In the genomic region with DNA sequence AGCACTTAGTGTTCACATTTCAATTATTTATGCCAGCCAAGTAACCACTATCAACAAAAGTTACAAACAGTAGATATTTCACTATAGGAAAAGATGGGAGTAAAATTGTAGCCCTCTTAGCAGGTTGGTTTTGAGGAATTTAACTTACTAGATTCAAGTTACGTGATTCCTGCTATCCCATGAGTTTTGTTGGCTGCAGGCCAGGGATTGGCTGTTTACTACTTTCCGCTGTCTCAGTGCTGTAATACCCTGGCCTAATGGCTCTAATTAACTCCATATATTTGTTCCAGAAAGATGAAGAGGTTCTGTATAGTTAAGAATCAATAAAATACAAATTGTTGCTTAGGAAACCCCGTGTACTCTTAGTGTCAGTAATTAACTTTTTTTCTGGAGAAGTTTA, we compare ENCODE assay signal across 16 cellular contexts. TPM values are rescaled to one million over a fixed set of nuclear protein-coding genes. Genes with fewer than 3 reads are reported as not detected.
A peak's percentile ranks its signal among the peaks of the same experiment; 100 is the strongest.
DNase-seq lines count a peak whose midpoint lies in the region; ATAC-seq and TF ChIP-seq lines count a peak whose summit lies in the region.
"Had no signal": no experiment of that assay in that cellular context is flagged by ENCODE, and none has a peak within 500 bp of the region (broad histone marks: within the 10 kb centered on the region; RNA-seq: fewer than 3 reads in every experiment).

No MANE protein-coding gene starts in this region.

- no peaks in the 10 kb centered on the region for H3K27me3 ChIP-seq in left lung

- DNase-seq in AG20443 (ENCODE audit: low spot score) = peak; percentile 6
- DNase-seq in NCI-H1105 treated with DMSO at 0.1 percent for 48 hours (lab: John Stamatoyannopoulos, UW) = peak; percentile 79
- DNase-seq in left lung = no peak
- DNase-seq in NCI-H774 (lab: John Stamatoyannopoulos, UW) = no peak
- DNase-seq in NCI-H226 = no peak
- no peak for DNase-seq in DMS153 (lab: John Stamatoyannopoulos, UW)
- DNase-seq: activated T-cell treated with anti-CD3 and anti-CD28 coated beads, Interleukin-2, amount 50 U/mL, for 72 hours; CD4-positive, CD25-positive, alpha-beta regulatory T cell; HCEC 1CT; kidney glomerular epithelial cell; NCI-H2029 treated with DMSO at 0.1 percent for 48 hours had no signal

- H3K36me3 ChIP-seq in left lung = no peaks in the 10 kb centered on the region

- H3K27ac ChIP-seq in left lung = no peak overlapping the region
- H3K27ac ChIP-seq: dorsolateral prefrontal cortex, HL-60, skin epidermis had no signal

- H3K36me3 Mint-ChIP-seq in brain = peaks cover 17% of the 10 kb centered on the region

- no peaks in the 10 kb centered on the region for H3K9me3 ChIP-seq in left lung

- H3K4me3 ChIP-seq in left lung = no peak overlapping the region
- H3K4me3 ChIP-seq: dorsolateral prefrontal cortex, skin epidermis had no signal

- H3K4me1 ChIP-seq in left lung = no peaks in the 10 kb centered on the region

- no peak for TF ChIP-seq CTCF in brain (conservative IDR thresholded peaks at IDR 0.05)
- TF ChIP-seq CTCF in left lung (IDR thresholded peaks at IDR 0.05) = no peak

- H3K4me1 Mint-ChIP-seq in brain = peaks cover 29% of the 10 kb centered on the region

- H3K27me3 Mint-ChIP-seq in brain = no peaks in the 10 kb centered on the region
- H3K27me3 Mint-ChIP-seq: CD4-positive, CD25-positive, alpha-beta regulatory T cell had no signal

- peak overlapping the region in 3 of 5 experiments; percentile 27 to 53 (median 32) for H3K27ac Mint-ChIP-seq in brain

- peak; percentile 17 for ATAC-seq in left lung
- ATAC-seq in GM18519 (IDR thresholded peaks at IDR 0.05; ENCODE audit: low FRiP score, unreplicated experiment) = no peak
- ATAC-seq: activated T-cell treated with anti-CD3 and anti-CD28 coated beads, Interleukin-2, amount 50 U/mL, for 72 hours had no signal

- peaks cover 0 to 4% (median 0%) of the 10 kb centered on the region in 5 experiments for H3K9me3 Mint-ChIP-seq in brain
- H3K9me3 Mint-ChIP-seq: activated T-cell treated with anti-CD3 and anti-CD28 coated beads, Interleukin-2, amount 50 U/mL, for 72 hours had no signal

- intact Hi-C loops in left lung (cut with DNase I) = no loop called here

- H3K4me3 Mint-ChIP-seq in brain = peak overlapping the region in 1 of 5 experiments; percentile 20
- H3K4me3 Mint-ChIP-seq: activated T-cell treated with anti-CD3 and anti-CD28 coated beads, Interleukin-2, amount 50 U/mL, for 72 hours; CD4-positive, CD25-positive, alpha-beta regulatory T cell had no signal

RNA-seq across cellular contexts. Expression of a gene that starts 55.5 kb away (rescaled TPM):
- 250 TPM for polyA plus RNA-seq in brain (ENCODE audit: insufficient read depth, low read depth, low replicate concordance)
- 100 to 1,000 TPM; 132 to 205 TPM for total RNA-seq in left lung

Comparison
In these comparisons a context has a peak if more than half of its experiments do, and no peak if none do; other contexts are left out.
1. DNase-seq: peak in AG20443 (single experiment) and NCI-H1105 treated with DMSO at 0.1 percent for 48 hours (single experiment); none in left lung (0 of 2), NCI-H774 (single experiment), NCI-H226 (single experiment) and DMS153 (single experiment).